Comparison of ENCODE assay signal across 1 cellular context in the genomic region with DNA sequence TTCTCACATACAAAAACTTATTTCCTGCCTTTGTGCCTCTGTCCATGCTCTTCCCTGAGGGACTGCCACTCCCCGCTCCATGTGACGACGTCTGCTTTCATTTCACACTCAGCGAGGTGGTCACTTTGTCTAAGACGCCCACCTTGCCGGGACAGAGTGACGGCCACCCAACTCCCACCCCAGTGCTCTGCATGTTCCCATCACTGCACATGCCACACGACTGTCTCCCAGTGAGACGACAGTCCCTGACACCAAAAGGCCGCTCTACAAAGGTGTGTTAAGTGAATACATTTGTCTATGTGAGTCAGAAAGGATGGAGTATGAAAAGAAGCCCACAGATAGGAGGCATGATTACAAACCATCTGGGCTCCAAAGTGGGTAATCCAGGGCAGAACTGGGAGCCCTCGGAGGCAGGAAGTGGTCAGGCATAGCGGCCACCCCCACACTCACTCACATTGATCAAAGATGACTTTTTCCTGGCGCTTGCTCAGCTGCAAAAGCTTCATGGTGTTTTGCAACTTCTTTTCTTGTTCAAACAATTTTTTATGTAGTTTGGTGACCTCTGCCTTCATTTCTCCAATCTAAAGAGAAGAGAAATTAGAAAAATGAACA.
TF ChIP-seq lines count a peak whose summit lies in the region.

No MANE protein-coding gene starts in this region.

TF ChIP-seq in WTC11, 78 proteins besides CTCF, POLR2A, EP300 and RAD21 (continued from another document):
- TF ChIP-seq, protein P1, sequence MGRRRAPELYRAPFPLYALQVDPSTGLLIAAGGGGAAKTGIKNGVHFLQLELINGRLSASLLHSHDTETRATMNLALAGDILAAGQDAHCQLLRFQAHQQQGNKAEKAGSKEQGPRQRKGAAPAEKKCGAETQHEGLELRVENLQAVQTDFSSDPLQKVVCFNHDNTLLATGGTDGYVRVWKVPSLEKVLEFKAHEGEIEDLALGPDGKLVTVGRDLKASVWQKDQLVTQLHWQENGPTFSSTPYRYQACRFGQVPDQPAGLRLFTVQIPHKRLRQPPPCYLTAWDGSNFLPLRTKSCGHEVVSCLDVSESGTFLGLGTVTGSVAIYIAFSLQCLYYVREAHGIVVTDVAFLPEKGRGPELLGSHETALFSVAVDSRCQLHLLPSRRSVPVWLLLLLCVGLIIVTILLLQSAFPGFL (CRISPR knock-in tag; IDR thresholded peaks at IDR 0.05; ENCODE audit: borderline replicate concordance): no peak
- no peak for TF ChIP-seq KAT7 (CRISPR knock-in tag; IDR thresholded peaks at IDR 0.05; ENCODE audit: borderline replicate concordance)
- TF ChIP-seq, protein P2, sequence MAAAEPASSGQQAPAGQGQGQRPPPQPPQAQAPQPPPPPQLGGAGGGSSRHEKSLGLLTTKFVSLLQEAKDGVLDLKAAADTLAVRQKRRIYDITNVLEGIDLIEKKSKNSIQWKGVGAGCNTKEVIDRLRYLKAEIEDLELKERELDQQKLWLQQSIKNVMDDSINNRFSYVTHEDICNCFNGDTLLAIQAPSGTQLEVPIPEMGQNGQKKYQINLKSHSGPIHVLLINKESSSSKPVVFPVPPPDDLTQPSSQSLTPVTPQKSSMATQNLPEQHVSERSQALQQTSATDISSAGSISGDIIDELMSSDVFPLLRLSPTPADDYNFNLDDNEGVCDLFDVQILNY (CRISPR knock-in tag; IDR thresholded peaks at IDR 0.05): no peak
- no peak for TF ChIP-seq ESRRA (CRISPR knock-in tag; IDR thresholded peaks at IDR 0.05; ENCODE audit: borderline replicate concordance)
- TF ChIP-seq SMAD3 (CRISPR knock-in tag; IDR thresholded peaks at IDR 0.05; ENCODE audit: borderline replicate concordance): no peak
- TF ChIP-seq, protein P3, sequence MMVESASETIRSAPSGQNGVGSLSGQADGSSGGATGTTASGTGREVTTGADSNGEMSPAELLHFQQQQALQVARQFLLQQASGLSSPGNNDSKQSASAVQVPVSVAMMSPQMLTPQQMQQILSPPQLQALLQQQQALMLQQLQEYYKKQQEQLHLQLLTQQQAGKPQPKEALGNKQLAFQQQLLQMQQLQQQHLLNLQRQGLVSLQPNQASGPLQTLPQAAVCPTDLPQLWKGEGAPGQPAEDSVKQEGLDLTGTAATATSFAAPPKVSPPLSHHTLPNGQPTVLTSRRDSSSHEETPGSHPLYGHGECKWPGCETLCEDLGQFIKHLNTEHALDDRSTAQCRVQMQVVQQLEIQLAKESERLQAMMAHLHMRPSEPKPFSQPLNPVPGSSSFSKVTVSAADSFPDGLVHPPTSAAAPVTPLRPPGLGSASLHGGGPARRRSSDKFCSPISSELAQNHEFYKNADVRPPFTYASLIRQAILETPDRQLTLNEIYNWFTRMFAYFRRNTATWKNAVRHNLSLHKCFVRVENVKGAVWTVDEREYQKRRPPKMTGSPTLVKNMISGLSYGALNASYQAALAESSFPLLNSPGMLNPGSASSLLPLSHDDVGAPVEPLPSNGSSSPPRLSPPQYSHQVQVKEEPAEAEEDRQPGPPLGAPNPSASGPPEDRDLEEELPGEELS (CRISPR knock-in tag; IDR thresholded peaks at IDR 0.05): no peak
